Comparison of ENCODE assay signal across 23 cellular contexts in genomic region chr21:25324666-25325065, GRCh38.
DNase-seq lines count a peak whose midpoint lies in the region; TF ChIP-seq lines count a peak whose summit lies in the region.
"Had no signal": no experiment of that assay in that cellular context is flagged by ENCODE, and none has a peak within 500 bp of the region (broad histone marks: within the 10 kb centered on the region; RNA-seq: fewer than 3 reads in every experiment).

No MANE protein-coding gene starts in this region.

- H3K9me3 ChIP-seq in HAP-1 (no peaks in the 10 kb centered on the region), SK-N-MC (ENCODE audit: low read depth, low read length) (no peaks in the 10 kb centered on the region)
- H3K9me3 ChIP-seq: BLaER1 treated with 17β-estradiol and CSF1 and Interleukin-3, amounts not matched to agents 10 nM and 100 nM; SJCRH30 had no signal

- peak; percentile 51 to 54 for DNase-seq in HAP-1 (ENCODE audit: low spot score in 2 of 2)
- peak; percentile 57 for DNase-seq in SK-N-MC (ENCODE audit: low read depth, low spot score)
- DNase-seq in fibroblast of the aortic adventitia (ENCODE audit: low read depth), result peak; percentile 54
- no peak for DNase-seq in superior temporal gyrus (ENCODE audit: extremely low spot score)
- DNase-seq in GM19240 (ENCODE audit: insufficient read length, low spot score), result no peak
- no peak for DNase-seq in HEK293T (ENCODE audit: extremely low spot score)
- DNase-seq in activated CD4-positive, alpha-beta T cell treated with anti-CD3 and anti-CD28 coated beads for 1 hour, result no peak
- DNase-seq: CD4-positive, alpha-beta T cell; COR-L47; DMS53; H9; IMR-90; KG1; MM.1S; NCI-H2029 treated with DMSO at 0.1 percent for 48 hours; NCI-H446 treated with DMSO at 0.1 percent for 48 hours; NCI-H526; NCI-H82; NK-92 treated with Interleukin-12 subunit alpha and Interleukin-12 subunit beta, amount 100 ng/mL, for 24 hours; PC-3; SJCRH30; SW 1271 had no signal

- H3K36me3 ChIP-seq in HAP-1 (replicated peaks) (no peaks in the 10 kb centered on the region), SK-N-MC (ENCODE audit: insufficient read depth, low read length) (no peaks in the 10 kb centered on the region)
- H3K36me3 ChIP-seq: BLaER1 treated with 17β-estradiol and CSF1 and Interleukin-3, amounts not matched to agents 10 nM and 100 nM; SJCRH30 had no signal

- no peak overlapping the region for H3K9ac ChIP-seq in SK-N-MC (ENCODE audit: insufficient read length)
- H3K9ac ChIP-seq: BLaER1 treated with 17β-estradiol and CSF1 and Interleukin-3, amounts not matched to agents 10 nM and 100 nM had no signal

- in situ Hi-C loops in HAP-1 (cut with MboI; ENCODE audit: low sequenced_read_pairs), result no loop called here

- H3K4me3 ChIP-seq in HAP-1 (no peak overlapping the region), SK-N-MC (0 out of 2 replicates have a peak overlapping the region, but pooled peaks have one; percentile 11), fibroblast of the aortic adventitia (ENCODE audit: low read depth, low read length) (no peak overlapping the region)
- H3K4me3 ChIP-seq: BLaER1 treated with 17β-estradiol and CSF1 and Interleukin-3, amounts not matched to agents 10 nM and 100 nM; SJCRH30 had no signal

- CTCF ChIA-PET in HEK293T (lab: Yijun Ruan, JAX), result no interaction called here

- no peaks in the 10 kb centered on the region for H3K27me3 ChIP-seq in HAP-1 (ENCODE audit: low read depth)
- H3K27me3 ChIP-seq: BLaER1 treated with 17β-estradiol and CSF1 and Interleukin-3, amounts not matched to agents 10 nM and 100 nM; SJCRH30 had no signal

- H3K27ac ChIP-seq in SK-N-MC, result peak overlapping the region; percentile 55; the same call in 1 of the 2 replicates
- H3K27ac ChIP-seq: BLaER1 treated with 17β-estradiol and CSF1 and Interleukin-3, amounts not matched to agents 10 nM and 100 nM; SJCRH30 had no signal

- POLR2A ChIA-PET in HEK293T (lab: Yijun Ruan, JAX), result no interaction called here

- TF ChIP-seq CTCF in fibroblast of the aortic adventitia (IDR thresholded peaks at IDR 0.05; ENCODE audit: insufficient read depth, low read length), result no peak

- H3K4me1 ChIP-seq in HAP-1, result peaks cover 23% of the 10 kb centered on the region
- H3K4me1 ChIP-seq: BLaER1 treated with 17β-estradiol and CSF1 and Interleukin-3, amounts not matched to agents 10 nM and 100 nM; SJCRH30 had no signal

TF ChIP-seq in HEK293T, 16 proteins besides CTCF, POLR2A, EP300 and RAD21:
- TF ChIP-seq HDGF (IDR thresholded peaks at IDR 0.05; ENCODE audit: borderline replicate concordance) (no peak), ZNF384 (IDR thresholded peaks at IDR 0.05) (no peak), SP1 (IDR thresholded peaks at IDR 0.05) (no peak), FOXA1 (IDR thresholded peaks at IDR 0.05) (no peak), NFRKB (IDR thresholded peaks at IDR 0.05) (no peak), BHLHE40 (IDR thresholded peaks at IDR 0.05; ENCODE audit: borderline replicate concordance) (no peak), PKNOX1 (IDR thresholded peaks at IDR 0.05) (no peak), FOXM1 (IDR thresholded peaks at IDR 0.05; ENCODE audit: borderline replicate concordance) (no peak), SUZ12 (IDR thresholded peaks at IDR 0.05) (no peak), ARNT (IDR thresholded peaks at IDR 0.05) (no peak), L3MBTL2 (conservative IDR thresholded peaks at IDR 0.05) (no peak), CTBP1 (IDR thresholded peaks at IDR 0.05; ENCODE audit: borderline replicate concordance) (no peak)

Comparison
In these comparisons a context has a peak if more than half of its experiments do, and no peak if none do; other contexts are left out.
1. DNase-seq: peak in HAP-1 (2 of 2), SK-N-MC (single experiment) and fibroblast of the aortic adventitia (single experiment); none in superior temporal gyrus (single experiment), GM19240 (single experiment), HEK293T (single experiment) and activated CD4-positive, alpha-beta T cell treated with anti-CD3 and anti-CD28 coated beads for 1 hour (single experiment).